19 cellular contexts compared by ENCODE assay signal in genomic region chr10:14526326-14526725, GRCh38.
DNase-seq lines count a peak whose midpoint lies in the region; ATAC-seq and TF ChIP-seq lines count a peak whose summit lies in the region.
"Had no signal": no experiment of that assay in that cellular context is flagged by ENCODE, and none has a peak within 500 bp of the region (broad histone marks: within the 10 kb centered on the region; RNA-seq: fewer than 3 reads in every experiment).

No MANE protein-coding gene starts in this region.

- H3K36me3 Mint-ChIP-seq in activated T-cell treated with anti-CD3 and anti-CD28 coated beads, Interleukin-2, amount 50 U/mL, for 24 hours (ENCODE audit: low read depth) = peaks cover 94% of the 10 kb centered on the region
- peaks cover 62 to 79% of the 10 kb centered on the region in 2 donors for H3K36me3 Mint-ChIP-seq in CD4-positive, alpha-beta memory T cell

- TF ChIP-seq CTCF in VCaP (conservative IDR thresholded peaks at IDR 0.05) = no peak
- no peak for TF ChIP-seq CTCF in mucosa of descending colon (IDR thresholded peaks at IDR 0.05)

- H3K4me3 ChIP-seq in CD4-positive, alpha-beta memory T cell (ENCODE audit: low read length in 2 of 2) = no peak overlapping the region
- H3K4me3 ChIP-seq in mucosa of descending colon = no peak overlapping the region
- no peak overlapping the region for H3K4me3 ChIP-seq in SJCRH30
- H3K4me3 ChIP-seq: GM23338 had no signal

- peaks cover 51% of the 10 kb centered on the region for H3K36me3 ChIP-seq in CD4-positive, alpha-beta memory T cell (ENCODE audit: insufficient read depth, low read length)
- H3K36me3 ChIP-seq in mucosa of descending colon (ENCODE audit: low read depth) (no peaks in the 10 kb centered on the region), SJCRH30 (peaks cover 3% of the 10 kb centered on the region; the same call in 1 of the 2 replicates)

- no peaks in the 10 kb centered on the region for H3K27me3 Mint-ChIP-seq in activated T-cell treated with anti-CD3 and anti-CD28 coated beads, Interleukin-2, amount 50 U/mL, for 24 hours
- H3K27me3 Mint-ChIP-seq in CD4-positive, alpha-beta memory T cell = no peaks in the 10 kb centered on the region

- no peak overlapping the region for H3K27ac ChIP-seq in CD4-positive, alpha-beta memory T cell (ENCODE audit: low read depth, low read length)
- peak overlapping the region; percentile 76; the same call in 1 of the 2 replicates for H3K27ac ChIP-seq in VCaP
- no peak overlapping the region for H3K27ac ChIP-seq in SJCRH30

- peaks cover 81% of the 10 kb centered on the region for H3K4me1 ChIP-seq in CD4-positive, alpha-beta memory T cell (ENCODE audit: insufficient read depth, low read length)
- H3K4me1 ChIP-seq in mucosa of descending colon (ENCODE audit: low read depth) (peaks cover 34% of the 10 kb centered on the region), SJCRH30 (no peaks in the 10 kb centered on the region)

- POLR2A ChIA-PET in CD4-positive, alpha-beta memory T cell (lab: Charles Lee; ENCODE audit: partially characterized antibody) = interaction anchor here (1.9 kb wide), 1 partner anchor 43 kb away, joined by 5 read pairs; no protein-coding TSS in a partner anchor

- ATAC-seq in mucosa of descending colon = peak; percentile 12
- ATAC-seq: GM23338, HCT116 had no signal

- H3K9me3 ChIP-seq in CD4-positive, alpha-beta memory T cell (ENCODE audit: control insufficient read depth in 1 of 2, low read length in 2 of 2) = no peaks in the 10 kb centered on the region
- no peaks in the 10 kb centered on the region for H3K9me3 ChIP-seq in mucosa of descending colon
- H3K9me3 ChIP-seq in SJCRH30 (replicated peaks) = no peaks in the 10 kb centered on the region
- H3K9me3 ChIP-seq: Caco-2 had no signal

- no peaks in the 10 kb centered on the region for H3K9me3 Mint-ChIP-seq in activated T-cell treated with anti-CD3 and anti-CD28 coated beads, Interleukin-2, amount 50 U/mL, for 24 hours
- no peaks in the 10 kb centered on the region for H3K9me3 Mint-ChIP-seq in CD4-positive, alpha-beta memory T cell
- H3K9me3 Mint-ChIP-seq: GM23338 had no signal

- no peaks in the 10 kb centered on the region for H3K27me3 ChIP-seq in CD4-positive, alpha-beta memory T cell (ENCODE audit: insufficient read depth, low read length)
- no peaks in the 10 kb centered on the region for H3K27me3 ChIP-seq in SJCRH30

- intact Hi-C loops in CD4-positive, alpha-beta memory T cell (cut with micrococcal nuclease) = no loop called here
- intact Hi-C loops in mucosa of descending colon (cut with DNase I, micrococcal nuclease) = no loop called here

- H3K4me1 Mint-ChIP-seq in activated T-cell treated with anti-CD3 and anti-CD28 coated beads, Interleukin-2, amount 50 U/mL, for 24 hours (ENCODE audit: low read depth) = peaks cover 77% of the 10 kb centered on the region
- peaks cover 52 to 92% (median 68%) of the 10 kb centered on the region in 4 donors for H3K4me1 Mint-ChIP-seq in CD4-positive, alpha-beta memory T cell
- H3K4me1 Mint-ChIP-seq: GM23338 had no signal

- CTCF ChIA-PET in CD4-positive, alpha-beta memory T cell (lab: Charles Lee; ENCODE audit: partially characterized antibody) = interaction anchor here (0.7 to 1.3 kb wide), 3 partner anchors 24 to 513 kb away, joined by 3 to 4 read pairs (median 3); no protein-coding TSS in a partner anchor

- no peak for DNase-seq in activated T-cell treated with anti-CD3 and anti-CD28 coated beads, Interleukin-2, amount 50 U/mL, for 24 hours
- DNase-seq in activated T-cell treated with anti-CD3 and anti-CD28 coated beads for 4 hours (no peak), mucosa of descending colon (no peak), iPS-NIHi7 (ENCODE audit: extremely low spot score) (no peak), SJCRH30 (no peak), NCI-H2107 (lab: John Stamatoyannopoulos, UW) (no peak)
- DNase-seq in CD4-positive, alpha-beta memory T cell = no peak
- DNase-seq: C1 segment of cervical spinal cord, Caco-2, DMS153, IMR-90, Kasumi-1, NCI-H187, NCI-H446 treated with DMSO at 0.1 percent for 48 hours, NCI-H748 treated with DMSO at 0.1 percent for 48 hours, OCI-M1 had no signal

- H3K4me3 Mint-ChIP-seq in activated T-cell treated with anti-CD3 and anti-CD28 coated beads, Interleukin-2, amount 50 U/mL, for 24 hours = no peak overlapping the region
- H3K4me3 Mint-ChIP-seq in CD4-positive, alpha-beta memory T cell = peak overlapping the region in 4 of 8 donors; percentile 1 to 59 (median 30)
- H3K4me3 Mint-ChIP-seq: GM23338 had no signal

- peak overlapping the region; percentile 12 for H3K27ac Mint-ChIP-seq in activated T-cell treated with anti-CD3 and anti-CD28 coated beads, Interleukin-2, amount 50 U/mL, for 24 hours
- peak overlapping the region; percentile 43 to 94 (median 61) for H3K27ac Mint-ChIP-seq in CD4-positive, alpha-beta memory T cell
- H3K27ac Mint-ChIP-seq: GM23338 had no signal
